ENCODE assay signal across 17 cellular contexts in the genomic region with DNA sequence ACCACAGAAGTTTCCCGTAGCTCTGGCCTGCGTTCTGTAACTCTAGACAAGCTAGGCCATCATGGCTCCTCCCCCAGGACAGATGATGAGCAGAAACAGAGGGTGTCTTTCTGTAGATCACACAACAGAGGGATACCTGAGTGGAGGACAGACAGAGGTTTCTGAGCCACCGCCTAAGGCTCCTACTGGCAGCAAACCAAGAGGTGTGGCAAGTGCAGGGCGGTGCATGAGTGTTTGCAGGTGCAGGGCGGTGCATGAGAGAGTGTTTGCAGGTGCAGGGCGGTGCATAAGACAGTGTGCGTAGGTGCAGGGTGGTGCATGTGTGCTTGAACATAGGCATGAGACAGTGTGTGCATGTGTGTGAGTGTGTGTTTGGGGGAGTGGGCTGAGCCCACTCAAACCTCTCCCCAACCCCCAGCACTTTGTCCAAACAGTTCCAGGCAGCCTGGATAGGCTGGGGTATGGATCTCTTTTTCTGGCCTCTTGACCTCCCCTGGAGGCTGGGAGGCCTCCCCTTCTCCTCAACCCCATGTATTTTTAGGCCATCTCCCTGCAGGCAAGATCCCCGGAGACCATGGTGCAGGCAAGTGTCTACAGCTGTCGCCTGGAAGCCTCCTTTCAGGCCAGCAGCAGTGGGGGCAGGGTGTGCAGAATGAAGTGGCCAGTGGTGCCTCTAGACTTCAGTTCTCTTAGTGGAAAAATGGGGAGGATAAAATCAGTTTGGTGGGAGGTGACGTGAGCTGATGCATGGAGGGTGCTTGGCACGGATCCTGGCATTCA. TPM values are rescaled to one million over a fixed set of nuclear protein-coding genes. Genes with fewer than 3 reads are reported as not detected.
A peak's percentile ranks its signal among the peaks of the same experiment; 100 is the strongest.
DNase-seq lines count a peak whose midpoint lies in the region; ATAC-seq and TF ChIP-seq lines count a peak whose summit lies in the region.
"Had no signal": no experiment of that assay in that cellular context is flagged by ENCODE, and none has a peak within 500 bp of the region (broad histone marks: within the 10 kb centered on the region; RNA-seq: fewer than 3 reads in every experiment).

No MANE protein-coding gene starts in this region.

- peaks cover 11% of the 10 kb centered on the region for H3K4me1 Mint-ChIP-seq in type B pancreatic cell (ENCODE audit: unreplicated experiment)
- H3K4me1 Mint-ChIP-seq: activated T-helper 17 cell treated with anti-CD3 and anti-CD28 coated beads, Interleukin-2, amount 50 U/mL, for 72 hours; neural crest cell had no signal

- no peak overlapping the region for H3K4me2 ChIP-seq in MM.1S (ENCODE audit: low read depth, low read length)
- H3K4me2 ChIP-seq: A549 had no signal

- H3K79me2 ChIP-seq in MM.1S (ENCODE audit: low read length) = no peaks in the 10 kb centered on the region

- H3K27ac ChIP-seq in colonic mucosa (no peak overlapping the region), MM.1S (ENCODE audit: low read length) (no peak overlapping the region)
- H3K27ac ChIP-seq: A549, brain microvascular endothelial cell, heart left ventricle, tibial artery had no signal

- H3K27me3 Mint-ChIP-seq in type B pancreatic cell = peaks cover 17% of the 10 kb centered on the region

- no peaks in the 10 kb centered on the region for H3K36me3 Mint-ChIP-seq in type B pancreatic cell
- H3K36me3 Mint-ChIP-seq: activated CD4-positive, alpha-beta memory T cell treated with anti-CD3 and anti-CD28 coated beads for 36 hours had no signal

- no peak overlapping the region for H3K4me3 ChIP-seq in colonic mucosa
- H3K4me3 ChIP-seq in MM.1S (ENCODE audit: low read length) = no peak overlapping the region
- H3K4me3 ChIP-seq: A549, heart left ventricle, tibial artery had no signal

- no peaks in the 10 kb centered on the region for H3F3A ChIP-seq in MM.1S (ENCODE audit: insufficient read depth, low read length)

- peak overlapping the region; percentile 42 for H3K4me3 Mint-ChIP-seq in type B pancreatic cell
- H3K4me3 Mint-ChIP-seq: activated CD4-positive, alpha-beta memory T cell treated with anti-CD3 and anti-CD28 coated beads for 36 hours; activated T-helper 17 cell treated with anti-CD3 and anti-CD28 coated beads, Interleukin-2, amount 50 U/mL, for 72 hours; neural crest cell had no signal

- H3K27me3 ChIP-seq in colonic mucosa = peaks cover 5% of the 10 kb centered on the region
- H3K27me3 ChIP-seq in MM.1S (replicated peaks; ENCODE audit: insufficient read depth, low read length) = peaks cover 93% of the 10 kb centered on the region

- no peaks in the 10 kb centered on the region for H3K9me3 ChIP-seq in colonic mucosa
- H3K9me3 ChIP-seq in MM.1S (replicated peaks; ENCODE audit: insufficient read depth, low read length) = no peaks in the 10 kb centered on the region
- H3K9me3 ChIP-seq: heart left ventricle, tibial artery had no signal

- H3K27ac Mint-ChIP-seq in type B pancreatic cell = peak overlapping the region; percentile 71
- H3K27ac Mint-ChIP-seq: activated CD4-positive, alpha-beta memory T cell treated with anti-CD3 and anti-CD28 coated beads for 36 hours; activated T-helper 17 cell treated with anti-CD3 and anti-CD28 coated beads, Interleukin-2, amount 50 U/mL, for 72 hours had no signal

- no peak for TF ChIP-seq CTCF in colonic mucosa (IDR thresholded peaks at IDR 0.05)
- no peak for TF ChIP-seq CTCF in type B pancreatic cell (conservative IDR thresholded peaks at IDR 0.05)
- TF ChIP-seq CTCF in MM.1S (IDR thresholded peaks at IDR 0.05; ENCODE audit: low read length) = no peak

- H3K4me1 ChIP-seq in colonic mucosa (no peaks in the 10 kb centered on the region), MM.1S (ENCODE audit: low read length) (no peaks in the 10 kb centered on the region)
- H3K4me1 ChIP-seq: A549, tibial artery had no signal

- no peaks in the 10 kb centered on the region for H3K9me2 ChIP-seq in MM.1S (replicated peaks; ENCODE audit: insufficient read depth, low read length)

- no peak for ATAC-seq in SK-N-SH treated with all-trans-retinoic acid at 6 μM for 48 hours
- ATAC-seq: activated T-helper 17 cell treated with anti-CD3 and anti-CD28 coated beads, Interleukin-2, amount 50 U/mL, for 72 hours; left lobe of liver had no signal

- intact Hi-C loops in colonic mucosa (cut with DNase I) = no loop called here

- DNase-seq in activated effector memory CD4-positive, alpha-beta T cell treated with anti-CD3 and anti-CD28 coated beads, Interleukin-2, amount 50 U/mL, for 16 hours = peak; percentile 31
- no peak for DNase-seq in activated effector memory CD4-positive, alpha-beta T cell treated with Interleukin-2 at 50 U/mL for 16 hours
- peak; percentile 93 for DNase-seq in NCI-H2196 (lab: John Stamatoyannopoulos, UW; ENCODE audit: unreplicated experiment)
- peak; percentile 91 for DNase-seq in colonic mucosa
- DNase-seq in type B pancreatic cell (ENCODE audit: extremely low spot score, unreplicated experiment) = no peak
- DNase-seq in MM.1S = no peak
- no peak for DNase-seq in GM19238 (ENCODE audit: insufficient read length, low spot score)
- DNase-seq: activated CD4-positive, alpha-beta memory T cell treated with anti-CD3 and anti-CD28 coated beads for 36 hours; brain microvascular endothelial cell; T1000 had no signal

- H4K20me1 ChIP-seq in MM.1S (ENCODE audit: insufficient read depth, low read length) = no peaks in the 10 kb centered on the region

- H2AFZ ChIP-seq in MM.1S (ENCODE audit: low read length) = no peak overlapping the region

- H3K36me3 ChIP-seq in colonic mucosa (no peaks in the 10 kb centered on the region), MM.1S (replicated peaks; ENCODE audit: insufficient read depth, low read length) (no peaks in the 10 kb centered on the region)
- H3K36me3 ChIP-seq: brain microvascular endothelial cell, heart left ventricle, tibial artery had no signal

- peaks cover 6% of the 10 kb centered on the region for H3K9me3 Mint-ChIP-seq in type B pancreatic cell
- H3K9me3 Mint-ChIP-seq: activated CD4-positive, alpha-beta memory T cell treated with anti-CD3 and anti-CD28 coated beads for 36 hours; activated T-helper 17 cell treated with anti-CD3 and anti-CD28 coated beads, Interleukin-2, amount 50 U/mL, for 72 hours had no signal

- H3K9ac ChIP-seq in colonic mucosa (ENCODE audit: low read depth in 2 of 2, low read length in 2 of 2) = no peak overlapping the region
- H3K9ac ChIP-seq in MM.1S (ENCODE audit: low read length) = no peak overlapping the region

TF ChIP-seq in SK-N-SH treated with all-trans-retinoic acid at 6 μM for 48 hours, 23 proteins besides CTCF, POLR2A, EP300 and RAD21 (continues in another document):
- TF ChIP-seq, protein P1, sequence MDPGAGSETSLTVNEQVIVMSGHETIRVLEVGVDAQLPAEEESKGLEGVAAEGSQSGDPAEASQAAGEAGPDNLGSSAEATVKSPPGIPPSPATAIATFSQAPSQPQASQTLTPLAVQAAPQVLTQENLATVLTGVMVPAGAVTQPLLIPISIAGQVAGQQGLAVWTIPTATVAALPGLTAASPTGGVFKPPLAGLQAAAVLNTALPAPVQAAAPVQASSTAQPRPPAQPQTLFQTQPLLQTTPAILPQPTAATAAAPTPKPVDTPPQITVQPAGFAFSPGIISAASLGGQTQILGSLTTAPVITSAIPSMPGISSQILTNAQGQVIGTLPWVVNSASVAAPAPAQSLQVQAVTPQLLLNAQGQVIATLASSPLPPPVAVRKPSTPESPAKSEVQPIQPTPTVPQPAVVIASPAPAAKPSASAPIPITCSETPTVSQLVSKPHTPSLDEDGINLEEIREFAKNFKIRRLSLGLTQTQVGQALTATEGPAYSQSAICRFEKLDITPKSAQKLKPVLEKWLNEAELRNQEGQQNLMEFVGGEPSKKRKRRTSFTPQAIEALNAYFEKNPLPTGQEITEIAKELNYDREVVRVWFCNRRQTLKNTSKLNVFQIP (CRISPR knock-in tag; IDR thresholded peaks at IDR 0.05; ENCODE audit: borderline replicate concordance, low read depth) = no peak
- TF ChIP-seq, protein P2, sequence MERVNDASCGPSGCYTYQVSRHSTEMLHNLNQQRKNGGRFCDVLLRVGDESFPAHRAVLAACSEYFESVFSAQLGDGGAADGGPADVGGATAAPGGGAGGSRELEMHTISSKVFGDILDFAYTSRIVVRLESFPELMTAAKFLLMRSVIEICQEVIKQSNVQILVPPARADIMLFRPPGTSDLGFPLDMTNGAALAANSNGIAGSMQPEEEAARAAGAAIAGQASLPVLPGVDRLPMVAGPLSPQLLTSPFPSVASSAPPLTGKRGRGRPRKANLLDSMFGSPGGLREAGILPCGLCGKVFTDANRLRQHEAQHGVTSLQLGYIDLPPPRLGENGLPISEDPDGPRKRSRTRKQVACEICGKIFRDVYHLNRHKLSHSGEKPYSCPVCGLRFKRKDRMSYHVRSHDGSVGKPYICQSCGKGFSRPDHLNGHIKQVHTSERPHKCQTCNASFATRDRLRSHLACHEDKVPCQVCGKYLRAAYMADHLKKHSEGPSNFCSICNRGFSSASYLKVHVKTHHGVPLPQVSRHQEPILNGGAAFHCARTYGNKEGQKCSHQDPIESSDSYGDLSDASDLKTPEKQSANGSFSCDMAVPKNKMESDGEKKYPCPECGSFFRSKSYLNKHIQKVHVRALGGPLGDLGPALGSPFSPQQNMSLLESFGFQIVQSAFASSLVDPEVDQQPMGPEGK (CRISPR knock-in tag; IDR thresholded peaks at IDR 0.05; ENCODE audit: borderline replicate concordance) = no peak
- TF ChIP-seq ZNF70 (CRISPR knock-in tag; IDR thresholded peaks at IDR 0.05) (no peak), ISL1 (CRISPR knock-in tag; IDR thresholded peaks at IDR 0.05) (no peak), ESRRG (CRISPR knock-in tag; IDR thresholded peaks at IDR 0.05) (no peak), ZNF8 (CRISPR knock-in tag; IDR thresholded peaks at IDR 0.05) (no peak), ZNF565 (CRISPR knock-in tag; conservative IDR thresholded peaks at IDR 0.05; ENCODE audit: low read depth) (no peak), GLIS3 (CRISPR knock-in tag; IDR thresholded peaks at IDR 0.05) (no peak), RARB (CRISPR knock-in tag; IDR thresholded peaks at IDR 0.05) (no peak), SNAI2 (CRISPR knock-in tag; IDR thresholded peaks at IDR 0.05) (no peak)
- TF ChIP-seq, protein P3, sequence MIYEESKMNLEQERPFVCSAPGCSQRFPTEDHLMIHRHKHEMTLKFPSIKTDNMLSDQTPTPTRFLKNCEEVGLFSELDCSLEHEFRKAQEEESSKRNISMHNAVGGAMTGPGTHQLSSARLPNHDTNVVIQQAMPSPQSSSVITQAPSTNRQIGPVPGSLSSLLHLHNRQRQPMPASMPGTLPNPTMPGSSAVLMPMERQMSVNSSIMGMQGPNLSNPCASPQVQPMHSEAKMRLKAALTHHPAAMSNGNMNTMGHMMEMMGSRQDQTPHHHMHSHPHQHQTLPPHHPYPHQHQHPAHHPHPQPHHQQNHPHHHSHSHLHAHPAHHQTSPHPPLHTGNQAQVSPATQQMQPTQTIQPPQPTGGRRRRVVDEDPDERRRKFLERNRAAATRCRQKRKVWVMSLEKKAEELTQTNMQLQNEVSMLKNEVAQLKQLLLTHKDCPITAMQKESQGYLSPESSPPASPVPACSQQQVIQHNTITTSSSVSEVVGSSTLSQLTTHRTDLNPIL (CRISPR knock-in tag; IDR thresholded peaks at IDR 0.05; ENCODE audit: low read depth) = no peak

RNA-seq across cellular contexts. Expression of a gene that starts 53.4 kb away (rescaled TPM):
- total RNA-seq in colonic mucosa (10 to 100 TPM; 10.6 to 18.1 TPM), type B pancreatic cell (ENCODE audit: low replicate concordance) (39.6 and 76.2 TPM in 2 replicates)

Comparison
In these comparisons a context has a peak if more than half of its experiments do, and no peak if none do; other contexts are left out.
1. DNase-seq: peak in activated effector memory CD4-positive, alpha-beta T cell treated with anti-CD3 and anti-CD28 coated beads, Interleukin-2, amount 50 U/mL, for 16 hours (single experiment), NCI-H2196 (single experiment) and colonic mucosa (single experiment); none in activated effector memory CD4-positive, alpha-beta T cell treated with Interleukin-2 at 50 U/mL for 16 hours (single experiment), type B pancreatic cell (single experiment), MM.1S (single experiment) and GM19238 (single experiment).